ENCODE assay signal across 1 cellular context in genomic region chr17:75012320-75013076, GRCh38.
TF ChIP-seq lines count a peak whose summit lies in the region.

MRPL58 (plus strand) TSS chr17:75012670; CDS start chr17:75012687, 17 bp downstream.

TF ChIP-seq in HepG2, 621 proteins besides CTCF, POLR2A, EP300 and RAD21 (continued from another document and continues in another):
- peak; percentile 99 for TF ChIP-seq ZNF275 (CRISPR knock-in tag; IDR thresholded peaks at IDR 0.05; ENCODE audit: borderline replicate concordance)
- TF ChIP-seq ZSCAN22 (CRISPR knock-in tag; IDR thresholded peaks at IDR 0.05) = peak; percentile 82
- peak; percentile 84 for TF ChIP-seq ARID5B (CRISPR knock-in tag; IDR thresholded peaks at IDR 0.05)
- TF ChIP-seq ZNF333 (CRISPR knock-in tag; IDR thresholded peaks at IDR 0.05; ENCODE audit: borderline replicate concordance) = peak; percentile 99
- no peak for TF ChIP-seq ZNF75D (CRISPR knock-in tag; IDR thresholded peaks at IDR 0.05; ENCODE audit: borderline replicate concordance)
- no peak for TF ChIP-seq PHB2 (IDR thresholded peaks at IDR 0.05; ENCODE audit: partially characterized antibody)
- TF ChIP-seq HOXA7 (CRISPR knock-in tag; IDR thresholded peaks at IDR 0.05) = no peak
- TF ChIP-seq ZBTB1 (CRISPR knock-in tag; IDR thresholded peaks at IDR 0.05; ENCODE audit: borderline replicate concordance) = no peak; the same call in 1 of the 2 replicates
- peak; percentile 84 for TF ChIP-seq PLSCR1 (CRISPR knock-in tag; IDR thresholded peaks at IDR 0.05; ENCODE audit: borderline replicate concordance)
- peak; percentile 95 for TF ChIP-seq ZNF225 (CRISPR knock-in tag; IDR thresholded peaks at IDR 0.05)
- peak; percentile 74; the same call in 1 of the 2 replicates for TF ChIP-seq ZNF460 (CRISPR knock-in tag; IDR thresholded peaks at IDR 0.05; ENCODE audit: borderline replicate concordance)
- no peak for TF ChIP-seq ZMAT5 (CRISPR knock-in tag; IDR thresholded peaks at IDR 0.05; ENCODE audit: borderline replicate concordance, low read depth)
- TF ChIP-seq ZBTB3 (CRISPR knock-in tag; IDR thresholded peaks at IDR 0.05; ENCODE audit: borderline replicate concordance, low read depth) = peak; percentile 92; the same call in 1 of the 2 replicates
- peak; percentile 96 for TF ChIP-seq SAFB2 (CRISPR knock-in tag; IDR thresholded peaks at IDR 0.05; ENCODE audit: borderline replicate concordance, low read depth)
- peak; percentile 93 for TF ChIP-seq ZNF597 (CRISPR knock-in tag; IDR thresholded peaks at IDR 0.05)
- TF ChIP-seq EED (CRISPR knock-in tag; IDR thresholded peaks at IDR 0.05) = peak; percentile 87
- peak; percentile 99 for TF ChIP-seq HMGXB4 (CRISPR knock-in tag; IDR thresholded peaks at IDR 0.05; ENCODE audit: borderline replicate concordance in 1 of 2, low read depth in 1 of 2)
- peak; percentile 98 for TF ChIP-seq ZNF639 (CRISPR knock-in tag; conservative IDR thresholded peaks at IDR 0.05)
- peak; percentile 96 for TF ChIP-seq NR0B2 (CRISPR knock-in tag; IDR thresholded peaks at IDR 0.05)
- peak; percentile 96 for TF ChIP-seq HNRNPL (IDR thresholded peaks at IDR 0.05; ENCODE audit: low read depth, low read length)
- 0 out of 2 replicates have a peak, but pooled peaks have one; percentile 3 for TF ChIP-seq NFE2L2 (IDR thresholded peaks at IDR 0.05; ENCODE audit: low read length)
- TF ChIP-seq CC2D1A (CRISPR knock-in tag; IDR thresholded peaks at IDR 0.05) = no peak; the same call in 1 of the 2 replicates
- peak; percentile 76 for TF ChIP-seq HNRNPK (IDR thresholded peaks at IDR 0.05; ENCODE audit: low read depth, low read length, poor library complexity, severe bottlenecking)
- peak; percentile 73; the same call in 1 of the 2 replicates for TF ChIP-seq NR1H2 (CRISPR knock-in tag; IDR thresholded peaks at IDR 0.05; ENCODE audit: borderline replicate concordance, low read depth)
- peak; percentile 98 for TF ChIP-seq ZNF414 (CRISPR knock-in tag; IDR thresholded peaks at IDR 0.05)
- TF ChIP-seq ZNF784 (CRISPR knock-in tag; IDR thresholded peaks at IDR 0.05; ENCODE audit: borderline replicate concordance) = peak; percentile 99
- TF ChIP-seq CHD4 (IDR thresholded peaks at IDR 0.05; ENCODE audit: borderline replicate concordance, low read length) = no peak
- peak; percentile 96; the same call in 1 of the 2 replicates for TF ChIP-seq ZNF343 (CRISPR knock-in tag; IDR thresholded peaks at IDR 0.05)
- TF ChIP-seq ARID2 (CRISPR knock-in tag; IDR thresholded peaks at IDR 0.05; ENCODE audit: borderline replicate concordance) = no peak
- no peak for TF ChIP-seq MBNL3 (CRISPR knock-in tag; conservative IDR thresholded peaks at IDR 0.05)
- no peak for TF ChIP-seq NFIB (CRISPR knock-in tag; IDR thresholded peaks at IDR 0.05; ENCODE audit: borderline replicate concordance)
- TF ChIP-seq MTERF4 (CRISPR knock-in tag; IDR thresholded peaks at IDR 0.05) = no peak; the same call in 1 of the 2 replicates
- TF ChIP-seq ZNF552 (CRISPR knock-in tag; IDR thresholded peaks at IDR 0.05; ENCODE audit: borderline replicate concordance) = peak; percentile 93
- TF ChIP-seq TAF15 (IDR thresholded peaks at IDR 0.05; ENCODE audit: low read depth, low read length, poor library complexity, severe bottlenecking) = no peak
- TF ChIP-seq BCL6 (CRISPR knock-in tag; IDR thresholded peaks at IDR 0.05) = peak; percentile 82
- TF ChIP-seq ZNF3 (CRISPR knock-in tag; IDR thresholded peaks at IDR 0.05) = 0 out of 2 replicates have a peak, but pooled peaks have one; percentile 65
- TF ChIP-seq ZNF382 (CRISPR knock-in tag; IDR thresholded peaks at IDR 0.05; ENCODE audit: borderline replicate concordance) = no peak
- TF ChIP-seq TMF1 (CRISPR knock-in tag; IDR thresholded peaks at IDR 0.05; ENCODE audit: low read depth) = peak; percentile 70; the same call in 1 of the 2 replicates
- no peak for TF ChIP-seq TRAFD1 (CRISPR knock-in tag; IDR thresholded peaks at IDR 0.05; ENCODE audit: borderline replicate concordance)
- TF ChIP-seq GFI1 (CRISPR knock-in tag; IDR thresholded peaks at IDR 0.05; ENCODE audit: borderline replicate concordance) = peak; percentile 89
- no peak for TF ChIP-seq ZNF17 (CRISPR knock-in tag; IDR thresholded peaks at IDR 0.05)
- peak; percentile 98 for TF ChIP-seq ZFP91 (CRISPR knock-in tag; IDR thresholded peaks at IDR 0.05; ENCODE audit: borderline replicate concordance)
- no peak for TF ChIP-seq MAFG (CRISPR knock-in tag; IDR thresholded peaks at IDR 0.05)
- TF ChIP-seq CREB1 (IDR thresholded peaks at IDR 0.05) = peak; percentile 46; the same call in 1 of the 2 replicates
- TF ChIP-seq CREB1 (CRISPR knock-in tag; IDR thresholded peaks at IDR 0.05) = peak; percentile 91
- peak; percentile 97; the same call in 1 of the 2 replicates for TF ChIP-seq ZNF20 (CRISPR knock-in tag; IDR thresholded peaks at IDR 0.05)
